In genomic region chr9:127523312-127523851, GRCh38 we compare ENCODE assay signal across 10 cellular contexts.
DNase-seq lines count a peak whose midpoint lies in the region; ATAC-seq and TF ChIP-seq lines count a peak whose summit lies in the region.
"Had no signal": no experiment of that assay in that cellular context is flagged by ENCODE, and none has a peak within 500 bp of the region (broad histone marks: within the 10 kb centered on the region; RNA-seq: fewer than 3 reads in every experiment).

No MANE protein-coding gene starts in this region.

- ATAC-seq in HG03342 (IDR thresholded peaks at IDR 0.05; ENCODE audit: unreplicated experiment) (no peak), HG02973 (IDR thresholded peaks at IDR 0.05; ENCODE audit: unreplicated experiment) (no peak)
- ATAC-seq: T-cell had no signal

- no peak overlapping the region for H3K4me3 ChIP-seq in epithelial cell of esophagus (ENCODE audit: low read length)

- DNase-seq in NCI-H82 (lab: John Stamatoyannopoulos, UW) (peak; percentile 42), NCI-H82 treated with DMSO at 0.1 percent for 48 hours (lab: John Stamatoyannopoulos, UW; ENCODE audit: unreplicated experiment) (no peak), RKO (ENCODE audit: low spot score) (peak; percentile 67), epithelial cell of esophagus (ENCODE audit: low read depth) (peak; percentile 49), pons (ENCODE audit: low spot score) (no peak)
- DNase-seq in stimulated activated CD4-positive, alpha-beta T cell treated with anti-CD3 and anti-CD28 coated beads, Interleukin-15, amount 100 ng/mL, for 24 hours, result peak; percentile 44
- DNase-seq: CD4-positive, alpha-beta memory T cell had no signal

- peak; percentile 53 for TF ChIP-seq CTCF in epithelial cell of esophagus (IDR thresholded peaks at IDR 0.05; ENCODE audit: insufficient read depth, low read depth, low read length, missing control alignments)

Comparison
In these comparisons a context has a peak if more than half of its experiments do, and no peak if none do; other contexts are left out.
1. DNase-seq: peak in NCI-H82 (single experiment), RKO (single experiment), epithelial cell of esophagus (single experiment) and stimulated activated CD4-positive, alpha-beta T cell treated with anti-CD3 and anti-CD28 coated beads, Interleukin-15, amount 100 ng/mL, for 24 hours (single experiment); none in NCI-H82 treated with DMSO at 0.1 percent for 48 hours (single experiment) and pons (single experiment).